8 cellular contexts compared by ENCODE assay signal in the genomic region with DNA sequence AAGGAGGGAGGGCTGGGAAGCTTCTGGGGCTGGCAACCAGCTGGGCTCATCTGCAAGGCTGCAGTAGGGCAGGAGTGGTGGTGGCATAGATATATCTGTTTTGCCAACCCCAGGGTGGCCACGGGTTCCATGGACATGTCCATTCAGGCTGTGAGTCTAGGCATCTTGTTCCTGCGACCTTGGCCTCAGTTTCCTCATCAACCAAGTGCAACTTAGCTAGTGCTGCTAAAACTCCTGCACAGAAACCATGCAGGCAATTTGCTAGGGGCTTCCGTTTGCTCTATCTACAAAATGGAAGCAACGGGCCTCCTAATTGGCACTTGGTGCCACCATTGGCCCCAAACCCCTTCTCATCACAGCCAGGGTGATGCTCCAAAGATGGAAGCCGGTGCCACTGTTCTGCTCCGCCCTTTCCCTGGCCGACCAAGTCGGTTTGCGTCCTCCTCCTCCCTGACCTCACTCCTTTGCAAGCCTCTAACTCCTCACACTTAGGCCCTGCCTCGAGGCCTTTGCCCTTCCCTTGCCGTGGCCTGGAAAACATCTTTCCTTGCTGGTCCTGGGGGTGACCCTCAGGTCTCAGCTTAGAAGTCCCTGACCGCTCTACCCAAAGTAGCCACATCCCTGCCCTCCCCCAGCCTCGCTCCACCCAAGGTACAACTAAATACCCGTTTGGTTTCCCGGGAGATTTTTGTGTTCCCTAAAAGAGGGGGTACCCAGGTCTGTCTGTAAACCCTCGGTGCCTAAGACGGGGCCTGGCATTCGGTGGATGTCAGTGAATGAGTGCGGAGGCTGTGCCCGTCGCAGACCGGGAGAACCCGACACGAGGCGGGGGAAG. TPM values are rescaled to one million over a fixed set of nuclear protein-coding genes. Genes with fewer than 3 reads are reported as not detected.
DNase-seq lines count a peak whose midpoint lies in the region; ATAC-seq lines count a peak whose summit lies in the region.

No MANE protein-coding gene starts in this region.

- peak overlapping the region; percentile 93 for H3K4me3 ChIP-seq in iPS-18c (ENCODE audit: insufficient read depth, low read depth, low read length)
- H3K4me3 ChIP-seq in stomach smooth muscle (ENCODE audit: low read length in 2 of 2): peak overlapping the region; percentile 54 to 90

- no peak for ATAC-seq in activated naive CD8-positive, alpha-beta T cell treated with anti-CD3 and anti-CD28 coated beads, Interleukin-2, amount 10 ng/mL, durations not matched to agents 7 days and 5 days (ENCODE audit: low read depth)
- no peak for ATAC-seq in GM19035 (IDR thresholded peaks at IDR 0.05; ENCODE audit: unreplicated experiment)
- no peak for ATAC-seq in GM19328 (IDR thresholded peaks at IDR 0.05; ENCODE audit: unreplicated experiment)

- peak overlapping the region; percentile 95 to 96 for H3K9ac ChIP-seq in stomach smooth muscle (ENCODE audit: low read length in 2 of 2)

- peaks cover 60% of the 10 kb centered on the region for H3K4me1 Mint-ChIP-seq in T-helper 1 cell treated with Interleukin-12 subunit alpha and Interleukin-12 subunit beta and Interleukin-4 antibody, amounts not matched to agents 30 μg/mL and 1 μg/mL, for 36 hours (ENCODE audit: low read depth)
- peaks cover 65% of the 10 kb centered on the region for H3K4me1 Mint-ChIP-seq in activated naive CD8-positive, alpha-beta T cell treated with anti-CD3 and anti-CD28 coated beads, Interleukin-2, amount 10 ng/mL, durations not matched to agents 7 days and 5 days

- H3K27me3 ChIP-seq in stomach smooth muscle (ENCODE audit: control insufficient read depth in 1 of 2, insufficient read depth in 2 of 2, low read length in 2 of 2): no peaks in the 10 kb centered on the region

- no peaks in the 10 kb centered on the region for H3K27me3 Mint-ChIP-seq in T-helper 1 cell treated with Interleukin-12 subunit alpha and Interleukin-12 subunit beta and Interleukin-4 antibody, amounts not matched to agents 30 μg/mL and 1 μg/mL, for 36 hours (ENCODE audit: low read depth)
- H3K27me3 Mint-ChIP-seq in activated naive CD8-positive, alpha-beta T cell treated with anti-CD3 and anti-CD28 coated beads, Interleukin-2, amount 10 ng/mL, durations not matched to agents 7 days and 5 days: no peaks in the 10 kb centered on the region

- H3K27ac ChIP-seq in stomach smooth muscle (ENCODE audit: low read length): peak overlapping the region; percentile 96

- DNase-seq in T-helper 1 cell: no peak
- DNase-seq in activated naive CD8-positive, alpha-beta T cell treated with anti-CD3 and anti-CD28 coated beads, Interleukin-2, amount 10 ng/mL, durations not matched to agents 7 days and 5 days: peak; percentile 62
- DNase-seq in NCI-H510A treated with DMSO at 0.1 percent for 48 hours (lab: John Stamatoyannopoulos, UW): no peak

- no peaks in the 10 kb centered on the region for H3K9me3 ChIP-seq in iPS-18c (ENCODE audit: control insufficient read depth, insufficient read depth, low read length)
- H3K9me3 ChIP-seq in stomach smooth muscle (ENCODE audit: control insufficient read depth in 2 of 2, low read length in 2 of 2): no peaks in the 10 kb centered on the region

- no peaks in the 10 kb centered on the region for H3K9me3 Mint-ChIP-seq in T-helper 1 cell treated with Interleukin-12 subunit alpha and Interleukin-12 subunit beta and Interleukin-4 antibody, amounts not matched to agents 30 μg/mL and 1 μg/mL, for 36 hours
- H3K9me3 Mint-ChIP-seq in activated naive CD8-positive, alpha-beta T cell treated with anti-CD3 and anti-CD28 coated beads, Interleukin-2, amount 10 ng/mL, durations not matched to agents 7 days and 5 days: no peaks in the 10 kb centered on the region

- H3K4me1 ChIP-seq in stomach smooth muscle (ENCODE audit: control insufficient read depth, insufficient read depth, low read length): peaks cover 65% of the 10 kb centered on the region

- H3K36me3 Mint-ChIP-seq in T-helper 1 cell treated with Interleukin-12 subunit alpha and Interleukin-12 subunit beta and Interleukin-4 antibody, amounts not matched to agents 30 μg/mL and 1 μg/mL, for 36 hours (ENCODE audit: low read depth): peaks cover 22% of the 10 kb centered on the region
- peaks cover 19% of the 10 kb centered on the region for H3K36me3 Mint-ChIP-seq in activated naive CD8-positive, alpha-beta T cell treated with anti-CD3 and anti-CD28 coated beads, Interleukin-2, amount 10 ng/mL, durations not matched to agents 7 days and 5 days

- H3K36me3 ChIP-seq in stomach smooth muscle (ENCODE audit: control insufficient read depth in 2 of 2, insufficient read depth in 2 of 2, low read length in 2 of 2): peaks cover 0 to 1% of the 10 kb centered on the region in 2 donors

- peak overlapping the region; percentile 90 for H3K4me3 Mint-ChIP-seq in T-helper 1 cell treated with Interleukin-12 subunit alpha and Interleukin-12 subunit beta and Interleukin-4 antibody, amounts not matched to agents 30 μg/mL and 1 μg/mL, for 36 hours
- peak overlapping the region; percentile 92 for H3K4me3 Mint-ChIP-seq in activated naive CD8-positive, alpha-beta T cell treated with anti-CD3 and anti-CD28 coated beads, Interleukin-2, amount 10 ng/mL, durations not matched to agents 7 days and 5 days

- POLR2A ChIA-PET in activated naive CD8-positive, alpha-beta T cell treated with anti-CD3 and anti-CD28 coated beads, Interleukin-2, amount 10 ng/mL, durations not matched to agents 7 days and 5 days (lab: Charles Lee): interaction anchor here (0.6 to 11.5 kb wide), 19 partner anchors 13 to 163 kb away, joined by 3 to 327 read pairs (median 6); partner anchors contain the start of genes DRC3 and TOM1L2

- peak overlapping the region; percentile 90 for H3K27ac Mint-ChIP-seq in T-helper 1 cell treated with Interleukin-12 subunit alpha and Interleukin-12 subunit beta and Interleukin-4 antibody, amounts not matched to agents 30 μg/mL and 1 μg/mL, for 36 hours
- peak overlapping the region; percentile 94 for H3K27ac Mint-ChIP-seq in activated naive CD8-positive, alpha-beta T cell treated with anti-CD3 and anti-CD28 coated beads, Interleukin-2, amount 10 ng/mL, durations not matched to agents 7 days and 5 days

RNA-seq across cellular contexts. Expression of gene SREBF1, which starts 1.2 kb away (rescaled TPM):
- 100 to 1,000 TPM; 218 to 229 TPM for total RNA-seq in activated naive CD8-positive, alpha-beta T cell treated with anti-CD3 and anti-CD28 coated beads, Interleukin-2, amount 10 ng/mL, durations not matched to agents 7 days and 5 days
